In the genomic region with DNA sequence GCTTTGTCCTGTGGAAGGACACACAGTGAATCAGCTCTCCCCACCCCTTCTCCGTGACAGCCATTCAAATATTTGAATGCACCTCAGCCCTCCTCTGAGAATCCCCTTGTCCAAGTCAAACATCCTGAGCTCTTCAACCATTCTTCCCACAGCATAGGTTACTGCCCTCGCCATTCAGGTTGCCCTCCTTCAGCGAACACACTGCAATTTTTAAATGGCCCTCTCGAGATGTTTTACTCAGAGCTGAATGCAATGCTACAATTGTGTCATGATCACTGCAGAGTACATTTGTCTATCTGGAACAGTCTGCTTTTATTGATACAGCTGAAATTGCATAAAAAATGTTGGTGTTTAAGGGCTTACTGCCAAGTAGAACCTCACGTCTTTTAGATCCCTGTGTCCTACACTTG, we compare ENCODE assay signal across 14 cellular contexts. TPM values are rescaled to one million over a fixed set of nuclear protein-coding genes. Genes with fewer than 3 reads are reported as not detected.
DNase-seq lines count a peak whose midpoint lies in the region; ATAC-seq and TF ChIP-seq lines count a peak whose summit lies in the region.
"Had no signal": no experiment of that assay in that cellular context is flagged by ENCODE, and none has a peak within 500 bp of the region (broad histone marks: within the 10 kb centered on the region; RNA-seq: fewer than 3 reads in every experiment).

No MANE protein-coding gene starts in this region.

- H3K4me1 Mint-ChIP-seq in brain, result peaks cover 21% of the 10 kb centered on the region
- H3K4me1 Mint-ChIP-seq: activated B cell treated with CpG ODN at 0.5 μM for 24 hours; activated naive CD4-positive, alpha-beta T cell treated with anti-CD3 and anti-CD28 coated beads, Interleukin-2, amount 10 ng/mL, durations not matched to agents 7 days and 5 days; CD4-positive, CD25-positive, alpha-beta regulatory T cell; stimulated activated memory B cell treated with anti-CD40 and anti-IgM and Interleukin-4, amounts not matched to agents 10 μg/mL and 1 μg/mL and 100 μg/mL, for 72 hours had no signal

- peak; percentile 58 for ATAC-seq in sciatic nerve
- ATAC-seq: stimulated activated memory B cell treated with anti-CD40 and anti-IgM and Interleukin-4, amounts not matched to agents 10 μg/mL and 1 μg/mL and 100 μg/mL, for 72 hours had no signal

- no peak for TF ChIP-seq CTCF in brain (conservative IDR thresholded peaks at IDR 0.05)

- peak overlapping the region in 3 of 5 experiments; percentile 26 to 58 (median 55) for H3K27ac Mint-ChIP-seq in brain
- H3K27ac Mint-ChIP-seq: activated B cell treated with CpG ODN at 0.5 μM for 24 hours; activated naive CD4-positive, alpha-beta T cell treated with anti-CD3 and anti-CD28 coated beads, Interleukin-2, amount 10 ng/mL, durations not matched to agents 7 days and 5 days; CD4-positive, CD25-positive, alpha-beta regulatory T cell; stimulated activated memory B cell treated with anti-CD40 and anti-IgM and Interleukin-4, amounts not matched to agents 10 μg/mL and 1 μg/mL and 100 μg/mL, for 72 hours had no signal

- DNase-seq in M059J (ENCODE audit: low read depth), result peak; percentile 32
- DNase-seq in NCI-H2196 treated with DMSO at 0.1 percent for 48 hours (lab: John Stamatoyannopoulos, UW; ENCODE audit: unreplicated experiment), result peak; percentile 49
- no peak for DNase-seq in sciatic nerve (ENCODE audit: low spot score)
- no peak for DNase-seq in putamen (ENCODE audit: low spot score)
- DNase-seq in anterior cingulate cortex (lab: John Stamatoyannopoulos, UW), result no peak
- DNase-seq in LoVo (ENCODE audit: low spot score), result no peak
- DNase-seq: activated B cell treated with CpG ODN at 0.5 μM for 24 hours; activated naive CD4-positive, alpha-beta T cell treated with anti-CD3 and anti-CD28 coated beads, Interleukin-2, amount 10 ng/mL, durations not matched to agents 7 days and 5 days; CD4-positive, CD25-positive, alpha-beta regulatory T cell; central memory CD4-positive, alpha-beta T cell; NCI-H1048; SW 1271 had no signal

- H3K36me3 Mint-ChIP-seq in brain, result peaks cover 5% of the 10 kb centered on the region
- H3K36me3 Mint-ChIP-seq: activated naive CD4-positive, alpha-beta T cell treated with anti-CD3 and anti-CD28 coated beads, Interleukin-2, amount 10 ng/mL, durations not matched to agents 7 days and 5 days; CD4-positive, CD25-positive, alpha-beta regulatory T cell; stimulated activated memory B cell treated with anti-CD40 and anti-IgM and Interleukin-4, amounts not matched to agents 10 μg/mL and 1 μg/mL and 100 μg/mL, for 72 hours had no signal

- H3K9me3 Mint-ChIP-seq in brain, result no peaks in the 10 kb centered on the region
- H3K9me3 Mint-ChIP-seq: activated B cell treated with CpG ODN at 0.5 μM for 24 hours; activated naive CD4-positive, alpha-beta T cell treated with anti-CD3 and anti-CD28 coated beads, Interleukin-2, amount 10 ng/mL, durations not matched to agents 7 days and 5 days; stimulated activated memory B cell treated with anti-CD40 and anti-IgM and Interleukin-4, amounts not matched to agents 10 μg/mL and 1 μg/mL and 100 μg/mL, for 72 hours had no signal

- no peak overlapping the region for H3K4me3 Mint-ChIP-seq in brain
- H3K4me3 Mint-ChIP-seq: activated B cell treated with CpG ODN at 0.5 μM for 24 hours; activated naive CD4-positive, alpha-beta T cell treated with anti-CD3 and anti-CD28 coated beads, Interleukin-2, amount 10 ng/mL, durations not matched to agents 7 days and 5 days; CD4-positive, CD25-positive, alpha-beta regulatory T cell; stimulated activated memory B cell treated with anti-CD40 and anti-IgM and Interleukin-4, amounts not matched to agents 10 μg/mL and 1 μg/mL and 100 μg/mL, for 72 hours had no signal

- H3K27me3 Mint-ChIP-seq in brain, result no peaks in the 10 kb centered on the region

- intact Hi-C loops in sciatic nerve (cut with DNase I), result no loop called here

RNA-seq across cellular contexts. Expression of gene SLC2A12, which starts 48.9 kb away (rescaled TPM):
- 12.9 and 18.1 TPM in 2 replicates for total RNA-seq in M059J (2014; rRNA removed; shearing (Covaris generic))
- 2.7 TPM for polyA plus RNA-seq in brain (ENCODE audit: insufficient read depth, low read depth, low replicate concordance)
- total RNA-seq in sciatic nerve, result 2.2 TPM
- total RNA-seq: activated B cell treated with CpG ODN at 0.5 μM for 24 hours; CD4-positive, CD25-positive, alpha-beta regulatory T cell had no signal

RNA-seq across cellular contexts. Expression of gene TBPL1, which starts 50.5 kb away (rescaled TPM):
- 45.2 and 56.6 TPM in 2 replicates for total RNA-seq in M059J (2014; rRNA removed; shearing (Covaris generic))
- polyA plus RNA-seq in brain (ENCODE audit: insufficient read depth, low read depth, low replicate concordance), result 55.2 TPM
- 18.5 TPM for total RNA-seq in sciatic nerve

Comparison
In these comparisons a context has a peak if more than half of its experiments do, and no peak if none do; other contexts are left out.
1. DNase-seq: peak in M059J (single experiment) and NCI-H2196 treated with DMSO at 0.1 percent for 48 hours (single experiment); none in sciatic nerve (single experiment), putamen (single experiment), anterior cingulate cortex (0 of 58) and LoVo (single experiment).